ENCODE assay signal across 22 cellular contexts in genomic region chr1:19608232-19608631, GRCh38. TPM values are rescaled to one million over a fixed set of nuclear protein-coding genes. Genes with fewer than 3 reads are reported as not detected.
DNase-seq lines count a peak whose midpoint lies in the region; ATAC-seq and TF ChIP-seq lines count a peak whose summit lies in the region.
"Had no signal": no experiment of that assay in that cellular context is flagged by ENCODE, and none has a peak within 500 bp of the region (broad histone marks: within the 10 kb centered on the region; RNA-seq: fewer than 3 reads in every experiment).

No MANE protein-coding gene starts in this region.

- TF ChIP-seq CTCF in Peyer's patch (IDR thresholded peaks at IDR 0.05) (no peak), gastroesophageal sphincter (IDR thresholded peaks at IDR 0.05) (no peak), transverse colon (IDR thresholded peaks at IDR 0.05) (no peak), Caco-2 (IDR thresholded peaks at IDR 0.05; ENCODE audit: insufficient read depth in 1 of 2, low read depth in 1 of 2, low read length in 1 of 2, severe bottlenecking in 1 of 2, unreplicated experiment in 1 of 2) (no peak)

- TF ChIP-seq POLR2A in Peyer's patch (IDR thresholded peaks at IDR 0.05) (no peak), gastroesophageal sphincter (IDR thresholded peaks at IDR 0.05) (no peak), transverse colon (IDR thresholded peaks at IDR 0.05) (no peak)

- CTCF ChIA-PET in Caco-2 (lab: Charles Lee) = no interaction called here

- no peaks in the 10 kb centered on the region for H3K9me3 Mint-ChIP-seq in activated naive CD8-positive, alpha-beta T cell (ENCODE audit: low read depth)
- no peaks in the 10 kb centered on the region for H3K9me3 Mint-ChIP-seq in activated naive CD8-positive, alpha-beta T cell treated with anti-CD3 and anti-CD28 coated beads for 36 hours
- no peaks in the 10 kb centered on the region for H3K9me3 Mint-ChIP-seq in Caco-2 (ENCODE audit: unreplicated experiment)
- H3K9me3 Mint-ChIP-seq: CD8-positive, alpha-beta T cell; GM23338 had no signal

- no peak for DNase-seq in activated naive CD8-positive, alpha-beta T cell treated with anti-CD3 and anti-CD28 coated beads for 36 hours
- DNase-seq in Peyer's patch (no peak), transverse colon (no peak), Caco-2 (no peak), NCI-H1092 treated with DMSO at 0.1 percent for 48 hours (lab: John Stamatoyannopoulos, UW) (no peak)
- DNase-seq: BE2C; CD8-positive, alpha-beta T cell; DMS53; EL; HCEC 1CT; NCI-H1105; NCI-H1694; NCI-H510A; NCI-H774; SJCRH30 had no signal

- peak overlapping the region; percentile 66 for H3K27ac Mint-ChIP-seq in activated naive CD8-positive, alpha-beta T cell
- no peak overlapping the region for H3K27ac Mint-ChIP-seq in activated naive CD8-positive, alpha-beta T cell treated with anti-CD3 and anti-CD28 coated beads for 36 hours
- no peak overlapping the region for H3K27ac Mint-ChIP-seq in Caco-2 (ENCODE audit: unreplicated experiment)
- H3K27ac Mint-ChIP-seq: CD8-positive, alpha-beta T cell; GM23338 had no signal

- intact Hi-C loops in transverse colon (cut with DNase I; ENCODE audit: low total_unique reads) (no loop called here), Caco-2 (cut with micrococcal nuclease; ENCODE audit: unreplicated experiment) (no loop called here)

- in situ Hi-C loops in transverse colon (cut with MboI; ENCODE audit: low pct_ligation_motif_present in 1 of 4, low pct_unique_long_range_greater_than_20kb in 1 of 4, low sequenced_read_pairs in 3 of 4) = no loop called here

- ATAC-seq in gastroesophageal sphincter (no peak), HG02759 (IDR thresholded peaks at IDR 0.05; ENCODE audit: unreplicated experiment) (no peak)
- ATAC-seq: CD8-positive, alpha-beta T cell; GM12878; GM23338 had no signal

- H3K36me3 ChIP-seq in Peyer's patch (no peaks in the 10 kb centered on the region), gastroesophageal sphincter (no peaks in the 10 kb centered on the region), transverse colon (no peaks in the 10 kb centered on the region), Caco-2 (ENCODE audit: control insufficient read depth, insufficient read depth, low read length) (no peaks in the 10 kb centered on the region)
- H3K36me3 ChIP-seq: BE2C had no signal

- H3K36me3 Mint-ChIP-seq in activated naive CD8-positive, alpha-beta T cell = peaks cover 9% of the 10 kb centered on the region
- peaks cover 33% of the 10 kb centered on the region for H3K36me3 Mint-ChIP-seq in activated naive CD8-positive, alpha-beta T cell treated with anti-CD3 and anti-CD28 coated beads for 36 hours
- H3K36me3 Mint-ChIP-seq in Caco-2 (ENCODE audit: insufficient read depth, unreplicated experiment) = peaks cover 13% of the 10 kb centered on the region

- peaks cover 0 to 52% (median 7%) of the 10 kb centered on the region in 4 donors for H3K4me1 ChIP-seq in Peyer's patch
- H3K4me1 ChIP-seq in gastroesophageal sphincter = peaks cover 12 to 92% (median 27%) of the 10 kb centered on the region in 3 donors
- H3K4me1 ChIP-seq in transverse colon = peaks cover 8 to 90% (median 52%) of the 10 kb centered on the region in 4 donors
- no peaks in the 10 kb centered on the region for H3K4me1 ChIP-seq in Caco-2
- H3K4me1 ChIP-seq: BE2C, SJCRH30 had no signal

- POLR2A ChIA-PET in Caco-2 (lab: Charles Lee) = no interaction called here

- no peak overlapping the region for H3K4me3 ChIP-seq in Peyer's patch
- no peak overlapping the region for H3K4me3 ChIP-seq in gastroesophageal sphincter
- H3K4me3 ChIP-seq in transverse colon = no peak overlapping the region
- H3K4me3 ChIP-seq in Caco-2 (ENCODE audit: low read depth, low read length) = no peak overlapping the region
- H3K4me3 ChIP-seq: GM12878, GM23338, SJCRH30 had no signal

- H3K27ac ChIP-seq in Peyer's patch (peak overlapping the region in 3 of 4 donors; percentile 3 to 55 (median 37)), gastroesophageal sphincter (peak overlapping the region in 3 of 4 donors; percentile 72 to 97 (median 74)), transverse colon (peak overlapping the region; percentile 48 to 59 (median 58))
- H3K27ac ChIP-seq: RWPE1, SJCRH30 had no signal

- no peaks in the 10 kb centered on the region for H3K9me3 ChIP-seq in Peyer's patch
- no peaks in the 10 kb centered on the region for H3K9me3 ChIP-seq in gastroesophageal sphincter
- H3K9me3 ChIP-seq in transverse colon = no peaks in the 10 kb centered on the region
- H3K9me3 ChIP-seq in Caco-2 = no peaks in the 10 kb centered on the region
- H3K9me3 ChIP-seq: BE2C, SJCRH30 had no signal

- H3K4me1 Mint-ChIP-seq in activated naive CD8-positive, alpha-beta T cell (ENCODE audit: low read depth) = peaks cover 65% of the 10 kb centered on the region
- peaks cover 54% of the 10 kb centered on the region for H3K4me1 Mint-ChIP-seq in activated naive CD8-positive, alpha-beta T cell treated with anti-CD3 and anti-CD28 coated beads for 36 hours
- peaks cover 7% of the 10 kb centered on the region for H3K4me1 Mint-ChIP-seq in Caco-2 (ENCODE audit: low read depth, unreplicated experiment)

- TF ChIP-seq EP300 in gastroesophageal sphincter (IDR thresholded peaks at IDR 0.05) (no peak), transverse colon (IDR thresholded peaks at IDR 0.05; ENCODE audit: low read depth) (no peak)

- peak overlapping the region; percentile 6 for H3K4me3 Mint-ChIP-seq in activated naive CD8-positive, alpha-beta T cell
- H3K4me3 Mint-ChIP-seq in activated naive CD8-positive, alpha-beta T cell treated with anti-CD3 and anti-CD28 coated beads for 36 hours = no peak overlapping the region
- no peak overlapping the region for H3K4me3 Mint-ChIP-seq in Caco-2 (ENCODE audit: unreplicated experiment)
- H3K4me3 Mint-ChIP-seq: CD8-positive, alpha-beta T cell; GM23338 had no signal

- BruUV-seq in Caco-2 (replicated peaks; lab: Mats Ljungman, UMichigan) = no TSS peak

- WGBS in gastroesophageal sphincter (ENCODE audit: low coverage in 1 of 2), 2 donors = 80% methylated on average over 1 of the region's 12 CpGs
- WGBS in transverse colon (ENCODE audit: low coverage in 1 of 2), 2 donors = 91 to 100% methylated on average over 2 to 12 of the region's 12 CpGs

- H3K27me3 ChIP-seq in Peyer's patch = no peaks in the 10 kb centered on the region
- H3K27me3 ChIP-seq in gastroesophageal sphincter = no peaks in the 10 kb centered on the region
- H3K27me3 ChIP-seq in transverse colon = no peaks in the 10 kb centered on the region
- no peaks in the 10 kb centered on the region for H3K27me3 ChIP-seq in Caco-2 (replicated peaks; ENCODE audit: control insufficient read depth, insufficient read depth, low read length)
- H3K27me3 ChIP-seq: BE2C, SJCRH30 had no signal

- H3K27me3 Mint-ChIP-seq in activated naive CD8-positive, alpha-beta T cell = no peaks in the 10 kb centered on the region
- H3K27me3 Mint-ChIP-seq in activated naive CD8-positive, alpha-beta T cell treated with anti-CD3 and anti-CD28 coated beads for 36 hours = no peaks in the 10 kb centered on the region
- no peaks in the 10 kb centered on the region for H3K27me3 Mint-ChIP-seq in Caco-2 (ENCODE audit: insufficient read depth, unreplicated experiment)

RNA-seq across cellular contexts. Expression of gene NBL1, which starts 35.9 kb away (rescaled TPM):
- 10 to 100 TPM; 20.0 to 22.0 TPM for total RNA-seq in activated naive CD8-positive, alpha-beta T cell treated with anti-CD3 and anti-CD28 coated beads for 36 hours
- 100 to 1,000 TPM; 187 to 348 (median 289) TPM for total RNA-seq in Peyer's patch
- total RNA-seq in gastroesophageal sphincter = 100 to 1,000 TPM; 203 to 343 (median 301) TPM
- 100 to 1,000 TPM; 122 to 238 (median 204) TPM for total RNA-seq in transverse colon
- 23.0 and 24.0 TPM in 2 replicates for total RNA-seq in Caco-2 (2022)

RNA-seq across cellular contexts. Expression of gene HTR6, which starts 56.4 kb away (rescaled TPM):
- total RNA-seq in activated naive CD8-positive, alpha-beta T cell treated with anti-CD3 and anti-CD28 coated beads for 36 hours = not detected
- total RNA-seq in Peyer's patch (under 1 TPM in 1 of 4 donors, not detected in 3; 0.88 TPM), gastroesophageal sphincter (not detected), transverse colon (not detected), Caco-2 (2022) (not detected in 2 replicates)
- total RNA-seq: LHCN-M2, SJCRH30 had no signal
